In genomic region chr11:65419460-65419772, GRCh38 we compare ENCODE assay signal across 8 cellular contexts. TPM values are rescaled to one million over a fixed set of nuclear protein-coding genes. Genes with fewer than 3 reads are reported as not detected.
DNase-seq lines count a peak whose midpoint lies in the region; TF ChIP-seq lines count a peak whose summit lies in the region.

No MANE protein-coding gene starts in this region.

- peaks cover 11 to 39% (median 23%) of the 10 kb centered on the region in 4 donors for H3K4me1 ChIP-seq in liver (ENCODE audit: control insufficient read depth in 4 of 4, insufficient read depth in 4 of 4, low read length in 3 of 4)
- peaks cover 61% of the 10 kb centered on the region for H3K4me1 ChIP-seq in testis

- H3K9me3 ChIP-seq in liver (ENCODE audit: control insufficient read depth in 4 of 4, low read length in 3 of 4) (no peaks in the 10 kb centered on the region), testis (no peaks in the 10 kb centered on the region)

- POLR2A ChIA-PET in activated CD4-positive, alpha-beta T cell treated with anti-CD3 and anti-CD28 coated beads, Interleukin-2, amount 10 ng/mL, durations not matched to agents 7 days and 5 days (lab: Charles Lee), result interaction anchor here (1.2 to 14.2 kb wide), 4 partner anchors 11 to 84 kb away, joined by 3 to 781 read pairs (median 10); partner anchors contain the start of gene MALAT1

- CTCF ChIA-PET in activated CD4-positive, alpha-beta T cell treated with anti-CD3 and anti-CD28 coated beads, Interleukin-2, amount 10 ng/mL, durations not matched to agents 7 days and 5 days (lab: Charles Lee), result interaction anchor here (0.6 to 8.1 kb wide), 9 partner anchors 28 to 658 kb away, joined by 3 to 67 read pairs (median 5); partner anchors contain the start of gene MALAT1

- intact Hi-C loops in testis (cut with DNase I; ENCODE audit: low total_unique reads), result no loop called here

- peak overlapping the region; percentile 91 for H3K4me3 Mint-ChIP-seq in activated CD4-positive, alpha-beta T cell treated with anti-CD3 and anti-CD28 coated beads, Interleukin-2, amount 10 ng/mL, durations not matched to agents 7 days and 5 days

- in situ Hi-C loops in astrocyte of the spinal cord (cut with HindIII; ENCODE audit: low sequenced_read_pairs), result no loop called here

- peaks cover 19% of the 10 kb centered on the region for H3K36me3 Mint-ChIP-seq in activated CD4-positive, alpha-beta T cell treated with anti-CD3 and anti-CD28 coated beads, Interleukin-2, amount 10 ng/mL, durations not matched to agents 7 days and 5 days (ENCODE audit: low read depth)

- no peak for DNase-seq in activated CD4-positive, alpha-beta T cell treated with anti-CD3 and anti-CD28 coated beads, Interleukin-2, amount 10 ng/mL, durations not matched to agents 7 days and 5 days
- no peak for DNase-seq in activated CD4-positive, alpha-beta T cell treated with anti-CD3 and anti-CD28 coated beads for 1 hour
- no peak for DNase-seq in astrocyte of the spinal cord (ENCODE audit: low read depth, low spot score)
- DNase-seq in testis, result no peak
- DNase-seq in NOMO-1 treated with dmso at 0.1 percent for 144 hours (lab: John Stamatoyannopoulos, UW; ENCODE audit: unreplicated experiment), result no peak
- DNase-seq in cerebellum (ENCODE audit: low spot score), result no peak
- DNase-seq in NCI-H146 treated with DMSO at 0.1 percent for 48 hours (lab: John Stamatoyannopoulos, UW; ENCODE audit: unreplicated experiment), result no peak

- H3K27ac ChIP-seq in liver (ENCODE audit: low read depth in 1 of 2, low read length in 2 of 2), result peak overlapping the region; percentile 99 to 100
- peak overlapping the region; percentile 94 to 96 for H3K27ac ChIP-seq in testis

- peak overlapping the region; percentile 8 for H3K4me3 ChIP-seq in astrocyte of the spinal cord (ENCODE audit: low read depth, low read length)
- peak overlapping the region; percentile 35 to 65 (median 64) for H3K4me3 ChIP-seq in liver (ENCODE audit: low read depth in 1 of 3, low read length in 3 of 3)
- peak overlapping the region in 1 of 2 donors; percentile 11 for H3K4me3 ChIP-seq in testis

- TF ChIP-seq RAD21 in liver (IDR thresholded peaks at IDR 0.05), result no peak

- no peak for TF ChIP-seq CTCF in astrocyte of the spinal cord (IDR thresholded peaks at IDR 0.05; ENCODE audit: low read depth, low read length)
- no peak for TF ChIP-seq CTCF in liver (IDR thresholded peaks at IDR 0.05; ENCODE audit: low read depth, low read length, missing input control)
- no peak for TF ChIP-seq CTCF in testis (IDR thresholded peaks at IDR 0.05)

- H3K36me3 ChIP-seq in liver (ENCODE audit: control insufficient read depth in 4 of 4, insufficient read depth in 3 of 4, low read depth in 1 of 4, low read length in 3 of 4) (no peaks in the 10 kb centered on the region), testis (ENCODE audit: low read depth, missing control alignments) (no peaks in the 10 kb centered on the region)

- no peaks in the 10 kb centered on the region for H3K27me3 ChIP-seq in liver (ENCODE audit: control insufficient read depth in 4 of 4, insufficient read depth in 4 of 4, low read length in 3 of 4)
- H3K27me3 ChIP-seq in testis, result no peaks in the 10 kb centered on the region

- H3K27me3 Mint-ChIP-seq in activated CD4-positive, alpha-beta T cell treated with anti-CD3 and anti-CD28 coated beads, Interleukin-2, amount 10 ng/mL, durations not matched to agents 7 days and 5 days, result peaks cover 5% of the 10 kb centered on the region

- no peaks in the 10 kb centered on the region for H3K9me3 Mint-ChIP-seq in activated CD4-positive, alpha-beta T cell treated with anti-CD3 and anti-CD28 coated beads, Interleukin-2, amount 10 ng/mL, durations not matched to agents 7 days and 5 days

- no peak for TF ChIP-seq POLR2A in testis (IDR thresholded peaks at IDR 0.05)

- peaks cover 55% of the 10 kb centered on the region for H3K4me1 Mint-ChIP-seq in activated CD4-positive, alpha-beta T cell treated with anti-CD3 and anti-CD28 coated beads, Interleukin-2, amount 10 ng/mL, durations not matched to agents 7 days and 5 days

- peak overlapping the region; percentile 98 for H3K9ac ChIP-seq in liver (ENCODE audit: low read depth in 1 of 2, low read length in 2 of 2)

- 8% methylated on average over 7 of the region's 7 CpGs for WGBS in liver
- 41 to 59% methylated on average over 5 to 7 of the region's 7 CpGs for WGBS in testis, 2 donors

- H3K27ac Mint-ChIP-seq in activated CD4-positive, alpha-beta T cell treated with anti-CD3 and anti-CD28 coated beads, Interleukin-2, amount 10 ng/mL, durations not matched to agents 7 days and 5 days, result peak overlapping the region; percentile 97

TF ChIP-seq in liver, 16 proteins besides CTCF, POLR2A, EP300 and RAD21:
- TF ChIP-seq ZBTB33 (IDR thresholded peaks at IDR 0.05), result no peak
- no peak for TF ChIP-seq EGR1 (IDR thresholded peaks at IDR 0.05; ENCODE audit: low read depth in 2 of 2)
- no peak for TF ChIP-seq RXRA (IDR thresholded peaks at IDR 0.05)
- TF ChIP-seq TAF1 (conservative IDR thresholded peaks at IDR 0.05), result no peak
- no peak for TF ChIP-seq HNF4A (conservative IDR thresholded peaks at IDR 0.05)
- no peak for TF ChIP-seq SP1 (IDR thresholded peaks at IDR 0.05)
- TF ChIP-seq HNF4G (IDR thresholded peaks at IDR 0.05), result no peak
- no peak for TF ChIP-seq FOXA1 (IDR thresholded peaks at IDR 0.05)
TF ChIP-seq in liver: peak in this region for 0.

RNA-seq across cellular contexts. Expression of gene NEAT1, which starts 3.2 kb away (rescaled TPM):
- 100 to 1,000 TPM; 463 to 610 TPM for total RNA-seq in activated CD4-positive, alpha-beta T cell treated with anti-CD3 and anti-CD28 coated beads, Interleukin-2, amount 10 ng/mL, durations not matched to agents 7 days and 5 days
- total RNA-seq in liver, result 1,000 to 10,000 TPM in 1 of 2 donors, 10 to 100 TPM in 1; 29.6 to 1,968 TPM
- polyA plus RNA-seq in liver, result 100 to 1,000 TPM in 1 of 2 donors, 10 to 100 TPM in 1; 50.2 to 111 TPM
- 100 to 1,000 TPM; 230 to 243 TPM for total RNA-seq in testis
- 189 TPM for polyA plus RNA-seq in testis (ENCODE audit: insufficient read depth, low read depth, low replicate concordance)
- total RNA-seq in cerebellum, result 17.0 TPM

RNA-seq across cellular contexts. Expression of gene FRMD8, which starts 33.0 kb away (rescaled TPM):
- 10 to 100 TPM; 49.5 to 52.1 TPM for total RNA-seq in activated CD4-positive, alpha-beta T cell treated with anti-CD3 and anti-CD28 coated beads, Interleukin-2, amount 10 ng/mL, durations not matched to agents 7 days and 5 days
- 10 to 100 TPM; 20.7 to 22.8 TPM for total RNA-seq in liver
- 1 to 10 TPM; 2.8 to 9.4 TPM for polyA plus RNA-seq in liver
- 100 to 1,000 TPM in 1 of 2 donors, 10 to 100 TPM in 1; 92.5 to 118 TPM for total RNA-seq in testis
- 31.4 TPM for polyA plus RNA-seq in testis (ENCODE audit: insufficient read depth, low read depth, low replicate concordance)
- total RNA-seq in cerebellum, result 9.2 TPM

RNA-seq across cellular contexts. Expression of gene SLC25A45, which starts 37.0 kb away (rescaled TPM):
- total RNA-seq in activated CD4-positive, alpha-beta T cell treated with anti-CD3 and anti-CD28 coated beads, Interleukin-2, amount 10 ng/mL, durations not matched to agents 7 days and 5 days, result 10 to 100 TPM; 40.9 TPM
- total RNA-seq in liver (1 to 10 TPM; 5.1 to 6.8 TPM), testis (10 to 100 TPM; 10.1 to 10.6 TPM), cerebellum (0.73 TPM)
- polyA plus RNA-seq in liver (1 to 10 TPM; 4.5 to 5.6 TPM), testis (ENCODE audit: insufficient read depth, low read depth, low replicate concordance) (8.0 TPM)
